21 cellular contexts compared by ENCODE assay signal in genomic region chr7:92882760-92883159, GRCh38. TPM values are rescaled to one million over a fixed set of nuclear protein-coding genes. Genes with fewer than 3 reads are reported as not detected.
DNase-seq lines count a peak whose midpoint lies in the region; ATAC-seq, FAIRE-seq and TF ChIP-seq lines count a peak whose summit lies in the region.
"Had no signal": no experiment of that assay in that cellular context is flagged by ENCODE, and none has a peak within 500 bp of the region (broad histone marks: within the 10 kb centered on the region; RNA-seq: fewer than 3 reads in every experiment).

No MANE protein-coding gene starts in this region.

- FAIRE-seq in A204.1 (lab: Jason Lieb, UNC) = peak; percentile 37
- no peak for FAIRE-seq in K562 (lab: Jason Lieb, UNC)
- peak; percentile 87 for FAIRE-seq in urothelium cell line (lab: Jason Lieb, UNC)
- FAIRE-seq: G401.6, GM12891, GM19239 had no signal

- H3F3A ChIP-seq in PC-3 (ENCODE audit: low read length, unreplicated experiment) = no peaks in the 10 kb centered on the region

- H2AFZ ChIP-seq in K562 (ENCODE audit: low read depth, low read length) = no peak overlapping the region
- no peak overlapping the region for H2AFZ ChIP-seq in PC-3 (ENCODE audit: low read length)

- POLR2A ChIA-PET in HEK293 (lab: Yijun Ruan, JAX) (no interaction called here), K562 (lab: Yijun Ruan, JAX) (no interaction called here), PC-3 (lab: Charles Lee; ENCODE audit: unreplicated experiment) (no interaction called here)

- DNase-seq in K562 (ENCODE audit: extremely low read depth in 1 of 4, low spot score in 3 of 4) = no peak
- DNase-seq in urothelium cell line (ENCODE audit: low spot score) = no peak
- DNase-seq in cortex of kidney (lab: John Stamatoyannopoulos, UW) = no peak
- no peak for DNase-seq in PC-3
- DNase-seq: ACHN; BE2C; C1 segment of cervical spinal cord; CD4-positive, alpha-beta memory T cell; CD4-positive, CD25-positive, alpha-beta regulatory T cell; CD8-positive, alpha-beta memory T cell; COR-L47; DMS79 treated with DMSO at 0.1 percent for 48 hours; GF-D8 had no signal

- intact Hi-C loops in K562 (cut with micrococcal nuclease) = no loop called here
- intact Hi-C loops in PC-3 (cut with micrococcal nuclease) = no loop called here

- no peak overlapping the region for H3K4me2 ChIP-seq in K562 (ENCODE audit: insufficient read depth, low read length)
- H3K4me2 ChIP-seq in PC-3 (ENCODE audit: low read length) = no peak overlapping the region
- H3K4me2 ChIP-seq: BLaER1 had no signal

- no peak for TF ChIP-seq POLR2A in K562 (conservative IDR thresholded peaks at IDR 0.05)
- TF ChIP-seq POLR2A in GM18505 (IDR thresholded peaks at IDR 0.05; ENCODE audit: borderline replicate concordance, extremely low read depth, insufficient read depth, insufficient read length) = no peak

- in situ Hi-C loops in K562 (cut with MboI) = no loop called here

- TF ChIP-seq EP300 in K562 (IDR thresholded peaks at IDR 0.05; ENCODE audit: low read length) = no peak

- ATAC-seq in K562 = no peak
- no peak for ATAC-seq in PC-3
- no peak for ATAC-seq in GM18505 (IDR thresholded peaks at IDR 0.05; ENCODE audit: unreplicated experiment)

- H3K4me1 ChIP-seq in HEK293 (ENCODE audit: control insufficient read depth, insufficient read depth, low read length) (no peaks in the 10 kb centered on the region), K562 (replicated peaks in 1 of 2; ENCODE audit: control insufficient read depth in 2 of 2, insufficient read depth in 2 of 2, low read length in 2 of 2) (no peaks in the 10 kb centered on the region), PC-3 (ENCODE audit: insufficient read depth, low read length) (no peaks in the 10 kb centered on the region)
- H3K4me1 ChIP-seq: BE2C, BLaER1 had no signal

- no peaks in the 10 kb centered on the region for H3K9me2 ChIP-seq in PC-3 (replicated peaks; ENCODE audit: low read length)

- H3K79me2 ChIP-seq in K562 (ENCODE audit: control insufficient read depth, insufficient read depth, low read length) (no peaks in the 10 kb centered on the region), PC-3 (ENCODE audit: low read length) (no peaks in the 10 kb centered on the region)

- H4K20me1 ChIP-seq in K562 (replicated peaks; ENCODE audit: control insufficient read depth, insufficient read depth, low read length) (no peaks in the 10 kb centered on the region), PC-3 (ENCODE audit: low read length) (no peaks in the 10 kb centered on the region)
- H4K20me1 ChIP-seq: BLaER1 had no signal

- CTCF ChIA-PET in HEK293 (lab: Yijun Ruan, JAX) = interaction anchor here (0.6 kb wide), 1 partner anchor 1121 kb away, joined by 3 read pairs; no protein-coding TSS in a partner anchor
- CTCF ChIA-PET in K562 (lab: Yijun Ruan, JAX; ENCODE audit: low intra/inter-chr PET ratio) = interaction anchor here (0.5 to 0.6 kb wide), 2 partner anchors 261 to 276 kb away, joined by 3 to 4 read pairs; no protein-coding TSS in a partner anchor
- CTCF ChIA-PET in PC-3 (lab: Charles Lee) = no interaction called here

- no TSS peak for BruUV-seq in K562 (replicated peaks; lab: Mats Ljungman, UMichigan)
- BruUV-seq in PC-3 (replicated peaks; lab: Mats Ljungman, UMichigan) = no TSS peak

- H3K9ac ChIP-seq in K562 (ENCODE audit: insufficient read depth in 1 of 2, low read depth in 2 of 2, low read length in 2 of 2) (no peak overlapping the region), PC-3 (ENCODE audit: low read length) (no peak overlapping the region)
- H3K9ac ChIP-seq: BLaER1 had no signal

- TF ChIP-seq CTCF in HEK293 (tag by site-specific recombination; IDR thresholded peaks at IDR 0.05) (no peak), K562 (IDR thresholded peaks at IDR 0.05 in 2 of 3, conservative IDR thresholded peaks at IDR 0.05 in 1 of 3; ENCODE audit: insufficient read depth in 2 of 3, low read depth in 1 of 3, low read length in 3 of 3) (no peak), PC-3 (conservative IDR thresholded peaks at IDR 0.05; ENCODE audit: low read depth, low read length) (no peak)

- H3K9me1 ChIP-seq in K562 (ENCODE audit: control insufficient read depth, insufficient read depth, low read length) = no peaks in the 10 kb centered on the region

- H3K27me3 ChIP-seq in K562 (ENCODE audit: control insufficient read depth in 2 of 2, insufficient read depth in 2 of 2, low read length in 2 of 2) (no peaks in the 10 kb centered on the region), PC-3 (ENCODE audit: low read length) (no peaks in the 10 kb centered on the region)
- H3K27me3 ChIP-seq: BLaER1 had no signal

- H3K4me3 ChIP-seq in HEK293 (ENCODE audit: low read depth, low read length) (no peak overlapping the region), K562 (no peak overlapping the region), PC-3 (ENCODE audit: low read length) (no peak overlapping the region)
- H3K4me3 ChIP-seq: BLaER1 had no signal

- TF ChIP-seq RAD21 in K562 (CRISPR knock-in tag; conservative IDR thresholded peaks at IDR 0.05 in 1 of 2, IDR thresholded peaks at IDR 0.05 in 1 of 2) = no peak

- H3K9me3 ChIP-seq in HEK293 (ENCODE audit: control insufficient read depth, insufficient read depth, low read depth, low read length) = no peaks in the 10 kb centered on the region
- H3K9me3 ChIP-seq in K562 (replicated peaks; ENCODE audit: control insufficient read depth, insufficient read depth, low read depth, low read length) = peaks cover 3% of the 10 kb centered on the region; the same call in 1 of the 2 replicates
- peaks cover 9% of the 10 kb centered on the region; the same call in 1 of the 2 replicates for H3K9me3 ChIP-seq in PC-3 (ENCODE audit: low read length)
- H3K9me3 ChIP-seq: BE2C had no signal

- no peaks in the 10 kb centered on the region for H3K36me3 ChIP-seq in HEK293 (ENCODE audit: control insufficient read depth in 2 of 2, insufficient read depth in 1 of 2, low read length in 2 of 2)
- no peaks in the 10 kb centered on the region for H3K36me3 ChIP-seq in K562 (ENCODE audit: control insufficient read depth, insufficient read depth, low read length)
- H3K36me3 ChIP-seq in PC-3 (ENCODE audit: low read depth, low read length) = no peaks in the 10 kb centered on the region; the same call in 1 of the 2 replicates
- H3K36me3 ChIP-seq: BE2C, BLaER1 had no signal

- WGBS in K562 (ENCODE audit: insufficient coverage, low coverage, missing lambda C conversion rate) = 57% methylated on average over 1 of the region's 1 CpG

- no peak overlapping the region for H3K27ac ChIP-seq in HEK293 (ENCODE audit: extremely low read depth, low read depth, low read length)
- no peak overlapping the region for H3K27ac ChIP-seq in K562 (ENCODE audit: extremely low read depth, low read depth, low read length)
- H3K27ac ChIP-seq in PC-3 (ENCODE audit: low read length) = no peak overlapping the region
- H3K27ac ChIP-seq: 22Rv1, BLaER1 had no signal

TF ChIP-seq in HEK293, 187 proteins besides CTCF, POLR2A, EP300 and RAD21:
- peak; percentile 54 for TF ChIP-seq SCRT1 (tag by site-specific recombination; IDR thresholded peaks at IDR 0.05; ENCODE audit: borderline replicate concordance)
- peak; percentile 89 for TF ChIP-seq SCRT2 (tag by site-specific recombination; IDR thresholded peaks at IDR 0.05)
- TF ChIP-seq ZNF223 (tag by site-specific recombination; IDR thresholded peaks at IDR 0.05) = no peak

TF ChIP-seq in K562, 482 proteins besides CTCF, POLR2A, EP300 and RAD21:
- TF ChIP-seq ZNF12 (CRISPR knock-in tag; IDR thresholded peaks at IDR 0.05) = no peak
- peak; percentile 47 for TF ChIP-seq ZNF507 (tag; conservative IDR thresholded peaks at IDR 0.05)
TF ChIP-seq in K562: peak in this region for 1.

RNA-seq across cellular contexts. Expression of gene CDK6, which starts 46.4 kb away (rescaled TPM):
- 85.3 and 114 TPM in 2 replicates for total RNA-seq in K562 (2011; cell fraction: chromatin; rRNA removed; ENCODE audit: low replicate concordance)
- total RNA-seq in K562 (2011; cell fraction: nucleolus; rRNA removed) = 56.5 and 61.6 TPM in 2 replicates
- total RNA-seq in K562 (2011; cell fraction: nucleoplasm; rRNA removed) = 58.1 and 77.3 TPM in 2 replicates
- total RNA-seq in K562 (2014; rRNA removed) = 90.8 and 91.6 TPM in 2 replicates
- 77.8 and 81.9 TPM in 2 replicates for total RNA-seq in K562 (2014; rRNA removed; fragmentation: Illumina TruSeq; extraction: Trizol)
- total RNA-seq in K562 (2015; rRNA removed; fragmentation: Illumina TruSeq; extraction: Trizol) = 62.2 and 63.9 TPM in 2 replicates
- total RNA-seq in K562 (2021) = 97.9 and 109 TPM in 2 replicates
- 37.2 and 39.0 TPM in 2 replicates for polyA plus RNA-seq in K562 (2011; rRNA removed)
- polyA plus RNA-seq in K562 (2011; cell fraction: cytosol; rRNA removed) = 26.0 and 31.7 TPM in 2 replicates
- 39.8 and 46.6 TPM in 2 replicates for polyA plus RNA-seq in K562 (2011; cell fraction: nucleus; rRNA removed)
- 14.5 and 19.6 TPM in 2 replicates for polyA plus RNA-seq in K562 (2012)
- polyA plus RNA-seq in K562 (2014; fragmentation: Illumina TruSeq; extraction: Trizol) = 37.1 and 44.4 TPM in 2 replicates
- 10 to 100 TPM in 1 of 2 experiments, 1 to 10 TPM in 1; 7.6 to 15.0 TPM for polyA plus RNA-seq in K562 (2014; fragmentation: Nextera tagmentation; extraction: Ambion mirVana)
- 24.5 and 27.3 TPM in 2 replicates for polyA plus RNA-seq in K562 (2014; rRNA removed)
- polyA minus RNA-seq in K562 (2011; rRNA and poly(A)+ RNA removed) = 108 and 112 TPM in 2 replicates
- 119 and 123 TPM in 2 replicates for polyA minus RNA-seq in K562 (2011; cell fraction: cytosol; rRNA and poly(A)+ RNA removed)
- polyA minus RNA-seq in K562 (2011; cell fraction: nucleus; rRNA and poly(A)+ RNA removed) = 84.6 and 94.7 TPM in 2 replicates
- total RNA-seq in PC-3 (2014; rRNA removed) = 38.4 and 38.7 TPM in 2 replicates
